Comparison of ENCODE assay signal across 8 cellular contexts in the genomic region with DNA sequence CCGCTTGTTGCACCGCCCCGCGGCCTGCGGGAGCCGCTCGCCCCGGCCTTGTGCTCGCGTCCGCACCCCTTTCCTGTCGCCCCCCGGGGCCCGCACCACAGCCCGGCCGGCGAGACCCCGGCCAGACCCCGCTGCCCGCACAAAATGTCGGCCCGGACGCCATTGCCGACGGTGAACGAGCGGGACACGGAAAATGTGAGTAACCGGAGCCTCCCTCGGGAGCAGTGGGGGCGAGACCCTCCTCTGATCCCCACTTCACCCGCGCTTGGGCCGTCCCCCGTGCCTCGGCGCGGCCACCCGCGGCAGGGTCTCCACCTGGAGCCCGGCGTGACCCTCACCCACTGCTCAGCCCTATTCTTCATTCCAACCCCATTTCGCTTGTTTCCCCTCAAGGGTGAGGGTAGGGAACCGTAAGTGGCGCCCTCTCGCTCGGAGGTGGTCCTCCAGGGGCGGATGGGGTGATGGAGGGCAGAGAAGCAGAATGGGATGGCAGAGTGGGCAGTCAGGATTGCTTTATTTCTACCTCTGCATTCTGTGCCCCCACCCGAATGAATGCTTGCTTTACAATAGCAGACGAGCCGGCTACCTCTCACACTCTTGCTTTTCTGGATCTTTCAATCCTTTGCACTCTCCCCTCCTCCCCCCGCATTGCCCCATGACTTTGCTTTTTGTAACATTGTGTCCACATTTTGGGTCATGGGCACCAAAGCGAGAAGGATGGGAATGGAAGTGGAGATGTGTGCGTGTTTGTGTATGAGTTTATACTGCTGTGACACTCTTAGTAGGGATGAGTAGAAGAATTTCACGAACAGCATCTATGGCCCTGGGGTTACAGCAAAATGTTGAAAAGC. TPM values are rescaled to one million over a fixed set of nuclear protein-coding genes. Genes with fewer than 3 reads are reported as not detected.
DNase-seq lines count a peak whose midpoint lies in the region; ATAC-seq and TF ChIP-seq lines count a peak whose summit lies in the region.

No MANE protein-coding gene starts in this region.

- H3K4me1 ChIP-seq in CD4-positive, CD25-positive, alpha-beta regulatory T cell (ENCODE audit: control insufficient read depth, insufficient read depth, low read length, poor library complexity, severe bottlenecking), result peaks cover 19% of the 10 kb centered on the region
- H3K4me1 ChIP-seq in mesodermal cell (ENCODE audit: control insufficient read depth, insufficient read depth, low read length, poor library complexity, severe bottlenecking) (no peaks in the 10 kb centered on the region), upper lobe of right lung (no peaks in the 10 kb centered on the region)

- peaks cover 30% of the 10 kb centered on the region for H3K27me3 ChIP-seq in CD4-positive, CD25-positive, alpha-beta regulatory T cell (ENCODE audit: control insufficient read depth, insufficient read depth, low read length)
- peaks cover 48% of the 10 kb centered on the region for H3K27me3 ChIP-seq in upper lobe of right lung

- H3K27me3 Mint-ChIP-seq in CD4-positive, CD25-positive, alpha-beta regulatory T cell, result peaks cover 53% of the 10 kb centered on the region
- H3K27me3 Mint-ChIP-seq in dendritic cell treated with granulocyte-macrophage colony-stimulating factor and Interleukin-4, amounts not matched to agents 40 ng/mL and 50 ng/mL, for 4 days, result peaks cover 66% of the 10 kb centered on the region

- peak overlapping the region in 1 of 3 donors; percentile 34 for H3K27ac Mint-ChIP-seq in CD4-positive, CD25-positive, alpha-beta regulatory T cell
- H3K27ac Mint-ChIP-seq in dendritic cell treated with granulocyte-macrophage colony-stimulating factor and Interleukin-4, amounts not matched to agents 40 ng/mL and 50 ng/mL, for 4 days, result no peak overlapping the region

- WGBS in mesodermal cell (ENCODE audit: insufficient coverage in 2 of 2), 2 experiments, result 0% methylated on average over 33 to 37 of the region's 55 CpGs

- ATAC-seq in CD4-positive, CD25-positive, alpha-beta regulatory T cell (ENCODE audit: low read depth in 2 of 2), result no peak
- ATAC-seq in GM19438 (IDR thresholded peaks at IDR 0.05; ENCODE audit: low read depth, unreplicated experiment) (peak; percentile 26), upper lobe of right lung (peak; percentile 40)

- TF ChIP-seq CTCF in upper lobe of right lung (IDR thresholded peaks at IDR 0.05), result no peak

- H3K36me3 Mint-ChIP-seq in CD4-positive, CD25-positive, alpha-beta regulatory T cell, result no peaks in the 10 kb centered on the region
- H3K36me3 Mint-ChIP-seq in dendritic cell treated with granulocyte-macrophage colony-stimulating factor and Interleukin-4, amounts not matched to agents 40 ng/mL and 50 ng/mL, for 4 days (ENCODE audit: low read depth), result no peaks in the 10 kb centered on the region

- no peaks in the 10 kb centered on the region for H3K9me3 ChIP-seq in CD4-positive, CD25-positive, alpha-beta regulatory T cell (ENCODE audit: control insufficient read depth in 2 of 2, low read length in 2 of 2)
- no peaks in the 10 kb centered on the region for H3K9me3 ChIP-seq in mesodermal cell (ENCODE audit: control insufficient read depth, low read length)
- H3K9me3 ChIP-seq in upper lobe of right lung, result no peaks in the 10 kb centered on the region

- no peaks in the 10 kb centered on the region for H3K36me3 ChIP-seq in CD4-positive, CD25-positive, alpha-beta regulatory T cell (ENCODE audit: control insufficient read depth, insufficient read depth, low read length)
- H3K36me3 ChIP-seq in mesodermal cell (ENCODE audit: control insufficient read depth, insufficient read depth, low read length) (no peaks in the 10 kb centered on the region), upper lobe of right lung (no peaks in the 10 kb centered on the region)

- intact Hi-C loops in dendritic cell treated with granulocyte-macrophage colony-stimulating factor and Interleukin-4, amounts not matched to agents 40 ng/mL and 50 ng/mL, for 4 days (cut with micrococcal nuclease), result no loop called here
- intact Hi-C loops in upper lobe of right lung (cut with DNase I), result no loop called here

- peaks cover 0 to 10% (median 0%) of the 10 kb centered on the region in 7 donors for H3K9me3 Mint-ChIP-seq in CD4-positive, CD25-positive, alpha-beta regulatory T cell
- no peaks in the 10 kb centered on the region for H3K9me3 Mint-ChIP-seq in dendritic cell treated with granulocyte-macrophage colony-stimulating factor and Interleukin-4, amounts not matched to agents 40 ng/mL and 50 ng/mL, for 4 days

- H3K4me3 Mint-ChIP-seq in CD4-positive, CD25-positive, alpha-beta regulatory T cell, result peak overlapping the region; percentile 45 to 79 (median 72)
- H3K4me3 Mint-ChIP-seq in dendritic cell treated with granulocyte-macrophage colony-stimulating factor and Interleukin-4, amounts not matched to agents 40 ng/mL and 50 ng/mL, for 4 days, result peak overlapping the region; percentile 70

- no peak overlapping the region for H3K4me3 ChIP-seq in CD4-positive, CD25-positive, alpha-beta regulatory T cell (ENCODE audit: low read depth, low read length)
- H3K4me3 ChIP-seq in mesodermal cell (ENCODE audit: extremely low read depth, insufficient read depth, low read length, poor library complexity, severe bottlenecking) (peak overlapping the region; percentile 88), upper lobe of right lung (peak overlapping the region; percentile 61)

- H3K27ac ChIP-seq in CD4-positive, CD25-positive, alpha-beta regulatory T cell (ENCODE audit: insufficient read depth, low read length, poor library complexity, severe bottlenecking), result no peak overlapping the region
- H3K27ac ChIP-seq in mesodermal cell (ENCODE audit: low read depth, low read length, severe bottlenecking) (peak overlapping the region; percentile 60), upper lobe of right lung (peak overlapping the region; percentile 64)

- no peak for DNase-seq in CD4-positive, CD25-positive, alpha-beta regulatory T cell
- DNase-seq in NCI-H2171 (lab: John Stamatoyannopoulos, UW) (peak; percentile 31), upper lobe of right lung (no peak), GOT3 (lab: John Stamatoyannopoulos, UW) (no peak), T-helper 9 cell (no peak)

- peaks cover 0 to 22% (median 13%) of the 10 kb centered on the region in 4 donors for H3K4me1 Mint-ChIP-seq in CD4-positive, CD25-positive, alpha-beta regulatory T cell
- H3K4me1 Mint-ChIP-seq in dendritic cell treated with granulocyte-macrophage colony-stimulating factor and Interleukin-4, amounts not matched to agents 40 ng/mL and 50 ng/mL, for 4 days (ENCODE audit: low read depth), result peaks cover 11% of the 10 kb centered on the region

RNA-seq across cellular contexts. Expression of gene MARK1, which starts 1.0 kb away (rescaled TPM):
- not detected for total RNA-seq in CD4-positive, CD25-positive, alpha-beta regulatory T cell
- polyA plus RNA-seq in CD4-positive, CD25-positive, alpha-beta regulatory T cell, result under 1 TPM in 1 of 4 donors, not detected in 3; 0.05 TPM
- 10.0 TPM for polyA plus RNA-seq in mesodermal cell (2013, experiment 1 of 2)
- 11.8 TPM for polyA plus RNA-seq in mesodermal cell (2013, experiment 2 of 2)
- 2.3 TPM for total RNA-seq in upper lobe of right lung

Comparison
In these comparisons a context has a peak if more than half of its experiments do, and no peak if none do; other contexts are left out.
1. ATAC-seq: peak in GM19438 (single experiment) and upper lobe of right lung (single experiment); none in CD4-positive, CD25-positive, alpha-beta regulatory T cell (0 of 2).